Comparison of ENCODE assay signal across 28 cellular contexts in genomic region chr16:80964351-80964750, GRCh38.
"Had no signal": no experiment of that assay in that cellular context is flagged by ENCODE, and none has a peak within 500 bp of the region (broad histone marks: within the 10 kb centered on the region; RNA-seq: fewer than 3 reads in every experiment).

No MANE protein-coding gene starts in this region.

- H3K4me1 ChIP-seq: esophagus squamous epithelium, gastrocnemius medialis, heart left ventricle, neural progenitor cell, testis, tibial artery had no signal

- H3K27ac Mint-ChIP-seq: effector memory CD8-positive, alpha-beta T cell; naive thymus-derived CD4-positive, alpha-beta T cell; nephron; neural progenitor cell; stimulated activated memory B cell treated with anti-CD40 and anti-IgM and Interleukin-4, amounts not matched to agents 10 μg/mL and 1 μg/mL and 100 μg/mL, for 72 hours; type B pancreatic cell had no signal

- H3K27ac ChIP-seq: coronary artery, esophagus squamous epithelium, gastrocnemius medialis, heart left ventricle, hepatocyte, neural progenitor cell, pancreas, testis, tibial artery had no signal

- ATAC-seq: effector memory CD8-positive, alpha-beta T cell; gastrocnemius medialis; heart left ventricle; left lobe of liver; naive thymus-derived CD4-positive, alpha-beta T cell; pancreas; sciatic nerve; stimulated activated memory B cell treated with anti-CD40 and anti-IgM and Interleukin-4, amounts not matched to agents 10 μg/mL and 1 μg/mL and 100 μg/mL, for 72 hours; stimulated activated naive CD8-positive, alpha-beta T cell treated with anti-CD3 and anti-CD28 coated beads, Interleukin-15, Interleukin-2, amounts not matched to agents 100 U/mL and 50 U/mL, for 24 hours had no signal

- H3K36me3 ChIP-seq: esophagus squamous epithelium, gastrocnemius medialis, neural progenitor cell, pancreas had no signal

- H3K27me3 Mint-ChIP-seq: effector memory CD8-positive, alpha-beta T cell; stimulated activated memory B cell treated with anti-CD40 and anti-IgM and Interleukin-4, amounts not matched to agents 10 μg/mL and 1 μg/mL and 100 μg/mL, for 72 hours; type B pancreatic cell had no signal

- H3K9ac ChIP-seq: neural progenitor cell had no signal

- FAIRE-seq: endometrium, kidney, pancreas had no signal

- H3K27me3 ChIP-seq: esophagus squamous epithelium, gastrocnemius medialis, heart left ventricle, hepatocyte, neural progenitor cell, pancreas, testis, tibial artery had no signal

- H3K4me1 Mint-ChIP-seq: nephron; neural progenitor cell; stimulated activated memory B cell treated with anti-CD40 and anti-IgM and Interleukin-4, amounts not matched to agents 10 μg/mL and 1 μg/mL and 100 μg/mL, for 72 hours had no signal

- H3K9me3 ChIP-seq: gastrocnemius medialis, pancreas, testis had no signal

- H3K79me2 ChIP-seq: hepatocyte had no signal

- H3K4me3 ChIP-seq: coronary artery, esophagus squamous epithelium, gastrocnemius medialis, heart left ventricle, hepatocyte, lung, neural progenitor cell, pancreas, testis, tibial artery had no signal

- H3K4me2 ChIP-seq: hepatocyte, neural progenitor cell had no signal

- DNase-seq: dermis blood vessel endothelial cell; effector memory CD8-positive, alpha-beta T cell; erythroblast; esophagus squamous epithelium; foreskin fibroblast; gastrocnemius medialis; heart left ventricle; kidney; mesendoderm; midbrain; naive thymus-derived CD4-positive, alpha-beta T cell; pancreas; stimulated activated CD4-positive, alpha-beta T cell treated with anti-CD3 and anti-CD28 coated beads, Interleukin-2, amount 100 ng/mL, for 24 hours; stimulated activated CD4-positive, alpha-beta T cell treated with anti-CD3 and anti-CD28 coated beads, Interleukin-4, amount 100 ng/mL, for 24 hours; stimulated activated naive CD8-positive, alpha-beta T cell treated with anti-CD3 and anti-CD28 coated beads, Interleukin-15, Interleukin-2, amounts not matched to agents 100 U/mL and 50 U/mL, for 24 hours; substantia nigra; testis; tibial artery had no signal

- H2AFZ ChIP-seq: hepatocyte, neural progenitor cell had no signal

- H3K4me3 Mint-ChIP-seq: effector memory CD8-positive, alpha-beta T cell; nephron; neural progenitor cell; stimulated activated memory B cell treated with anti-CD40 and anti-IgM and Interleukin-4, amounts not matched to agents 10 μg/mL and 1 μg/mL and 100 μg/mL, for 72 hours; type B pancreatic cell had no signal
